Comparison of ENCODE assay signal across 9 cellular contexts in the genomic region with DNA sequence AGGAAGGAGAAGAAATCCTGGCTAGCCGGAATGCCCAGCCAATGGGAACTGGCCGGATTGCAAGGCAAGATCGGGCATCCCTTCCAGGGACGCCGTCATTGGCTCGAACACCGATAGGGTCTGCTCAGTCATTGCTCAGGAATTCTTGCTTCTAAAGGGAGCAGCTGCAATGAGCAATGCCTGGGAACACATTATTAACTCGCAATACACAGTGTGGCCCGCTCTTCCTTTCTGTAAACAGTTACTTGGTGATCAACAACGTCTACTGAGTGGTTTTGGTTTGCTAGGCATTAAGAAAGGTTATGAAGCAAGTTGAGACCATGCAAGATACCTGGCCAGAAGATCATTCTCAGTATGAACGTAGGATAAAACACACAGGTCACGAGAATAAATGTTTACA.
A peak's percentile ranks its signal among the peaks of the same experiment; 100 is the strongest.
DNase-seq lines count a peak whose midpoint lies in the region; ATAC-seq, FAIRE-seq and TF ChIP-seq lines count a peak whose summit lies in the region.
"Had no signal": no experiment of that assay in that cellular context is flagged by ENCODE, and none has a peak within 500 bp of the region (broad histone marks: within the 10 kb centered on the region; RNA-seq: fewer than 3 reads in every experiment).

No MANE protein-coding gene starts in this region.

- no peaks in the 10 kb centered on the region for H3K36me3 ChIP-seq in pancreas
- H3K36me3 ChIP-seq: right lobe of liver had no signal

- intact Hi-C loops in pancreas (cut with DNase I), result no loop called here

- H3K4me1 ChIP-seq in pancreas, result peaks cover 0 to 28% (median 10%) of the 10 kb centered on the region in 3 donors

- H3K27ac ChIP-seq in pancreas, result peak overlapping the region in 2 of 4 donors; percentile 38 to 58
- H3K27ac ChIP-seq in caudate nucleus (ENCODE audit: low read depth, low read length), result no peak overlapping the region
- H3K27ac ChIP-seq: right lobe of liver had no signal

- H3K27me3 ChIP-seq in pancreas, result no peaks in the 10 kb centered on the region
- H3K27me3 ChIP-seq: right lobe of liver had no signal

- 59 to 71% methylated on average over 12 of the region's 12 CpGs for WGBS in pancreas, 2 donors

- peak; percentile 40 for ATAC-seq in GM19395 (IDR thresholded peaks at IDR 0.05; ENCODE audit: unreplicated experiment)
- peak; percentile 64 to 77 (median 70) for ATAC-seq in pancreas

- FAIRE-seq in pancreas (lab: Jason Lieb, UNC) (no peak), GM19239 (lab: Jason Lieb, UNC) (no peak)

- H3K9me3 ChIP-seq in pancreas, result no peaks in the 10 kb centered on the region
- H3K9me3 ChIP-seq: right lobe of liver had no signal

- H3K4me3 ChIP-seq in epithelial cell of esophagus (ENCODE audit: low read length) (no peak overlapping the region), pancreas (no peak overlapping the region)
- H3K4me3 ChIP-seq: right lobe of liver had no signal

- DNase-seq in NCI-H226 (peak; percentile 99), epithelial cell of esophagus (ENCODE audit: low read depth) (peak; percentile 96), pancreas (peak in 5 of 6 donors; percentile 41 to 67 (median 58)), hippocampal formation (lab: John Stamatoyannopoulos, UW) (no peak), GM19239 (ENCODE audit: insufficient read length, low spot score) (no peak), caudate nucleus (lab: John Stamatoyannopoulos, UW) (no peak)
- DNase-seq in stimulated activated naive CD4-positive, alpha-beta T cell treated with Interleukin-2 at 50 U/mL for 16 hours (lab: John Stamatoyannopoulos, UW), result no peak
- DNase-seq: right lobe of liver had no signal

- no peak for TF ChIP-seq CTCF in epithelial cell of esophagus (IDR thresholded peaks at IDR 0.05; ENCODE audit: insufficient read depth, low read depth, low read length, missing control alignments)
- TF ChIP-seq CTCF in pancreas (IDR thresholded peaks at IDR 0.05), result no peak

Comparison
In these comparisons a context has a peak if more than half of its experiments do, and no peak if none do; other contexts are left out.
1. DNase-seq: peak in NCI-H226 (single experiment), epithelial cell of esophagus (single experiment) and pancreas (5 of 6); none in hippocampal formation (0 of 2), GM19239 (single experiment), caudate nucleus (0 of 61) and stimulated activated naive CD4-positive, alpha-beta T cell treated with Interleukin-2 at 50 U/mL for 16 hours (single experiment).